Comparison of ENCODE assay signal across 23 cellular contexts in genomic region chr9:85658716-85659115, GRCh38.
A peak's percentile ranks its signal among the peaks of the same experiment; 100 is the strongest.
DNase-seq lines count a peak whose midpoint lies in the region; ATAC-seq and TF ChIP-seq lines count a peak whose summit lies in the region.
"Had no signal": no experiment of that assay in that cellular context is flagged by ENCODE, and none has a peak within 500 bp of the region (broad histone marks: within the 10 kb centered on the region; RNA-seq: fewer than 3 reads in every experiment).

No MANE protein-coding gene starts in this region.

- intact Hi-C loops in prostate gland (cut with DNase I): no loop called here

- H3K27ac ChIP-seq in angular gyrus (ENCODE audit: low read depth, low read length) (peak overlapping the region; percentile 93), prostate gland (no peak overlapping the region)
- H3K27ac ChIP-seq: 22Rv1, SJSA1 had no signal

- H3K4me1 Mint-ChIP-seq in progenitor cell of endocrine pancreas (ENCODE audit: low read depth): no peaks in the 10 kb centered on the region

- H3K4me3 Mint-ChIP-seq in progenitor cell of endocrine pancreas (ENCODE audit: low read depth): no peak overlapping the region

- H3K4me1 ChIP-seq in prostate gland (replicated peaks): no peaks in the 10 kb centered on the region
- H3K4me1 ChIP-seq: SJSA1 had no signal

- no peaks in the 10 kb centered on the region for H3K9me3 ChIP-seq in prostate gland
- H3K9me3 ChIP-seq: SJSA1 had no signal

- no peak for TF ChIP-seq CTCF in prostate gland (IDR thresholded peaks at IDR 0.05)
- no peak for TF ChIP-seq CTCF in progenitor cell of endocrine pancreas (IDR thresholded peaks at IDR 0.05; ENCODE audit: unreplicated experiment)

- no peaks in the 10 kb centered on the region for H3K36me3 ChIP-seq in prostate gland
- H3K36me3 ChIP-seq: SJSA1 had no signal

- H3K9me3 Mint-ChIP-seq in progenitor cell of endocrine pancreas (ENCODE audit: low read depth): no peaks in the 10 kb centered on the region

- H3K27me3 Mint-ChIP-seq in progenitor cell of endocrine pancreas: no peaks in the 10 kb centered on the region

- no peak overlapping the region for H3K4me3 ChIP-seq in prostate gland
- H3K4me3 ChIP-seq: SJSA1 had no signal

- DNase-seq in Ammon's horn (ENCODE audit: low spot score) (peak; percentile 56), globus pallidus (ENCODE audit: low spot score) (peak; percentile 87), putamen (ENCODE audit: low spot score) (peak; percentile 70), SHP77 (lab: John Stamatoyannopoulos, UW) (no peak), prostate gland (ENCODE audit: low spot score) (no peak), progenitor cell of endocrine pancreas (ENCODE audit: low spot score, unreplicated experiment) (no peak)
- DNase-seq: Calu3, DMS153, DND-41, KBM-7, MV-4-11, NCI-H1105, NCI-H146, NCI-H1930, NCI-H2107, NCI-H524, NCI-H748 treated with DMSO at 0.1 percent for 48 hours, PC-3 had no signal

- H3K27me3 ChIP-seq in prostate gland (replicated peaks; ENCODE audit: insufficient read depth): no peaks in the 10 kb centered on the region
- H3K27me3 ChIP-seq: SJSA1 had no signal

- WGBS in prostate gland: 81% methylated on average over 1 of the region's 1 CpG

- no peak overlapping the region for H3K27ac Mint-ChIP-seq in progenitor cell of endocrine pancreas

- peaks cover 4% of the 10 kb centered on the region for H3K36me3 Mint-ChIP-seq in progenitor cell of endocrine pancreas (ENCODE audit: insufficient read depth)

- ATAC-seq in GM19328 (IDR thresholded peaks at IDR 0.05; ENCODE audit: unreplicated experiment): no peak
- ATAC-seq: HCT116, PC-3 had no signal

- TF ChIP-seq POLR2A in prostate gland (IDR thresholded peaks at IDR 0.05): no peak

Comparison
In these comparisons a context has a peak if more than half of its experiments do, and no peak if none do; other contexts are left out.
1. DNase-seq: peak in Ammon's horn (single experiment), globus pallidus (single experiment) and putamen (single experiment); none in SHP77 (0 of 2), prostate gland (single experiment) and progenitor cell of endocrine pancreas (single experiment).